Comparison of ENCODE assay signal across 8 cellular contexts in genomic region chr1:231866392-231867331, GRCh38.
DNase-seq lines count a peak whose midpoint lies in the region; ATAC-seq, FAIRE-seq and TF ChIP-seq lines count a peak whose summit lies in the region.

No MANE protein-coding gene starts in this region.

- H2BK20ac ChIP-seq in IMR-90 (ENCODE audit: low read depth, low read length), result peak overlapping the region; percentile 66

- H3K23ac ChIP-seq in IMR-90 (ENCODE audit: low read depth, low read length), result no peak overlapping the region

- 7% methylated on average over 5 of the region's 18 CpGs; no CpG with 5 or more reads in 1 of the 2 experiments for WGBS in IMR-90 (ENCODE audit: extremely low coverage in 2 of 2, insufficient read length in 1 of 2), 2 experiments

- 0 out of 2 replicates have a peak, but pooled peaks have one; percentile 31 for TF ChIP-seq POLR2A in IMR-90 (IDR thresholded peaks at IDR 0.05; ENCODE audit: low read depth, low read length)

- H3K36me3 Mint-ChIP-seq in Calu3 (ENCODE audit: insufficient read depth, unreplicated experiment), result no peaks in the 10 kb centered on the region

- POLR2A ChIA-PET in IMR-90 (lab: Charles Lee; ENCODE audit: unreplicated experiment), result no interaction called here

- H4K20me1 ChIP-seq in IMR-90 (ENCODE audit: insufficient read depth, low read length), result no peaks in the 10 kb centered on the region

- no peak overlapping the region for H3K14ac ChIP-seq in IMR-90 (replicated peaks; ENCODE audit: low read depth, low read length)

- H3K4me3 Mint-ChIP-seq in Calu3 (ENCODE audit: low read depth, unreplicated experiment), result no peak overlapping the region

- dilution Hi-C loops in IMR-90 (cut with HindIII; ENCODE audit: low sequenced_read_pairs, unreplicated experiment), result no loop called here

- peak; percentile 94 for TF ChIP-seq RAD21 in IMR-90 (IDR thresholded peaks at IDR 0.05; ENCODE audit: low read length)

- intact Hi-C loops in Calu3 (cut with micrococcal nuclease; ENCODE audit: unreplicated experiment) (loop anchor here (1.0 to 10.0 kb wide), 4 partner anchors 150 to 1375 kb away; no protein-coding TSS in a partner anchor), IMR-90 (cut with micrococcal nuclease) (loop anchor here (1.0 to 10.0 kb wide), 5 partner anchors 109 to 1376 kb away; no protein-coding TSS in a partner anchor)

- no peak overlapping the region for H3K4me3 ChIP-seq in IMR-90 (ENCODE audit: insufficient read depth, low read depth, low read length)

- no peaks in the 10 kb centered on the region for H3K27me3 ChIP-seq in IMR-90 (ENCODE audit: control insufficient read depth, insufficient read depth, low read length)

- TF ChIP-seq CTCF in Calu3 (IDR thresholded peaks at IDR 0.05; ENCODE audit: unreplicated experiment) (peak; percentile 88), IMR-90 (conservative IDR thresholded peaks at IDR 0.05; ENCODE audit: low read depth, low read length) (peak; percentile 84)

- 0 out of 2 replicates have a peak overlapping the region, but pooled peaks have one; percentile 12 for H2AK5ac ChIP-seq in IMR-90 (ENCODE audit: low read depth, low read length)

- H3K4me1 Mint-ChIP-seq in Calu3 (ENCODE audit: low read depth, unreplicated experiment), result peaks cover under 1% of the 10 kb centered on the region

- no peak overlapping the region for H3K27ac ChIP-seq in IMR-90 (ENCODE audit: insufficient read depth, low read length)

- no TSS peak for BruUV-seq in Calu3 (replicated peaks; lab: Mats Ljungman, UMichigan)
- BruUV-seq in IMR-90 (replicated peaks; lab: Mats Ljungman, UMichigan), result no TSS peak

- no peak overlapping the region for H2AK9ac ChIP-seq in IMR-90 (replicated peaks; ENCODE audit: low read depth, low read length, poor library complexity)

- H3K27me3 Mint-ChIP-seq in Calu3 (ENCODE audit: unreplicated experiment), result no peaks in the 10 kb centered on the region

- peak overlapping the region; percentile 67 for H3K4ac ChIP-seq in IMR-90 (ENCODE audit: low read depth, low read length)

- no peaks in the 10 kb centered on the region for H3K9me3 Mint-ChIP-seq in Calu3 (ENCODE audit: low read depth, unreplicated experiment)

- no peaks in the 10 kb centered on the region for H3K79me1 ChIP-seq in IMR-90 (ENCODE audit: low read depth in 1 of 2, low read length in 2 of 2)

- H2BK120ac ChIP-seq in IMR-90 (ENCODE audit: low read depth, low read length), result peak overlapping the region; percentile 40; the same call in 1 of the 2 replicates

- no peak overlapping the region for H3K9ac ChIP-seq in IMR-90 (ENCODE audit: low read depth, low read length)

- no peak overlapping the region for H3K56ac ChIP-seq in IMR-90 (ENCODE audit: extremely low read depth, insufficient read depth, low read length)

- CTCF ChIA-PET in Calu3 (lab: Charles Lee), result interaction anchor here (0.6 to 2.8 kb wide), 4 partner anchors 109 to 761 kb away, joined by 3 to 23 read pairs (median 4); no protein-coding TSS in a partner anchor
- CTCF ChIA-PET in IMR-90 (lab: Yijun Ruan, JAX), result interaction anchor here (1.7 kb wide), 1 partner anchor 11 kb away, joined by 7 read pairs; no protein-coding TSS in a partner anchor

- peak; percentile 81 for FAIRE-seq in frontal cortex (lab: Jason Lieb, UNC)

- H4K91ac ChIP-seq in IMR-90 (ENCODE audit: insufficient read depth, low read depth, low read length), result no peak overlapping the region

- no peaks in the 10 kb centered on the region for H3K36me3 ChIP-seq in IMR-90 (ENCODE audit: control insufficient read depth, insufficient read depth, low read length)

- 0 out of 3 replicates have a peak overlapping the region, but pooled peaks have one; percentile 9 for H2BK15ac ChIP-seq in IMR-90 (ENCODE audit: low read depth, low read length)

- H4K5ac ChIP-seq in IMR-90 (ENCODE audit: low read depth, low read length), result no peak overlapping the region

- DNase-seq in Calu3 (peak; percentile 64), IMR-90 (peak; percentile 58), RPMI7951 (ENCODE audit: low read depth) (peak; percentile 52), frontal cortex (ENCODE audit: low spot score in 2 of 2) (peak; percentile 3 to 45), pons (ENCODE audit: low spot score) (peak; percentile 68)
- peak; percentile 82 for DNase-seq in activated effector memory CD4-positive, alpha-beta T cell treated with anti-CD3 and anti-CD28 coated beads, Interleukin-2, amount 50 U/mL, for 16 hours

- no peak overlapping the region for H3K18ac ChIP-seq in IMR-90 (ENCODE audit: low read depth, low read length)

- ATAC-seq in IMR-90 (ENCODE audit: low read depth), result peak; percentile 48; the same call in 1 of the 2 replicates
- no peak for ATAC-seq in GM18498 (IDR thresholded peaks at IDR 0.05; ENCODE audit: unreplicated experiment)
- no peak for ATAC-seq in GM18909 (IDR thresholded peaks at IDR 0.05; ENCODE audit: poor library complexity, unreplicated experiment)

- in situ Hi-C loops in IMR-90 (cut with MboI; ENCODE audit: low sequenced_read_pairs), result no loop called here

- no peak overlapping the region for H2BK5ac ChIP-seq in IMR-90 (ENCODE audit: low read depth, low read length, poor library complexity, severe bottlenecking)

- no peak overlapping the region for H3K4me2 ChIP-seq in IMR-90 (ENCODE audit: low read depth, low read length)

- peaks cover 6% of the 10 kb centered on the region; the same call in 1 of the 2 replicates for H3K4me1 ChIP-seq in IMR-90 (ENCODE audit: control insufficient read depth, insufficient read depth, low read length)

- no peak overlapping the region for H4K8ac ChIP-seq in IMR-90 (ENCODE audit: low read depth in 2 of 2, low read length in 2 of 2)

- no peak overlapping the region for H3K27ac Mint-ChIP-seq in Calu3 (ENCODE audit: unreplicated experiment)

- H3K9me3 ChIP-seq in IMR-90 (ENCODE audit: control insufficient read depth, insufficient read depth, low read length), result no peaks in the 10 kb centered on the region

- H3K9me1 ChIP-seq in IMR-90 (ENCODE audit: insufficient read depth, low read length), result peaks cover 6% of the 10 kb centered on the region; the same call in 1 of the 2 replicates

- no peak overlapping the region for H2AFZ ChIP-seq in IMR-90 (replicated peaks; ENCODE audit: low read length, poor library complexity)

TF ChIP-seq in IMR-90, 13 proteins besides CTCF, POLR2A, EP300 and RAD21:
- TF ChIP-seq SMC3 (IDR thresholded peaks at IDR 0.05; ENCODE audit: low read depth, low read length) (peak; percentile 83), RCOR1 (IDR thresholded peaks at IDR 0.05; ENCODE audit: insufficient replicate concordance, low read length) (no peak), USF2 (IDR thresholded peaks at IDR 0.05; ENCODE audit: low read depth, low read length) (no peak)

Comparison
In these comparisons a context has a peak if more than half of its experiments do, and no peak if none do; other contexts are left out.
1. DNase-seq: peak in every context shown above with its lines; median percentile 82 in activated effector memory CD4-positive, alpha-beta T cell treated with anti-CD3 and anti-CD28 coated beads, Interleukin-2, amount 50 U/mL, for 16 hours; 68 in pons; 64 in Calu3; 58 in IMR-90; 52 in RPMI7951; 24 in frontal cortex.